Comparison of ENCODE assay signal across 33 cellular contexts in genomic region chr21:15077529-15077928, GRCh38.
"Had no signal": no experiment of that assay in that cellular context is flagged by ENCODE, and none has a peak within 500 bp of the region (broad histone marks: within the 10 kb centered on the region; RNA-seq: fewer than 3 reads in every experiment).

No MANE protein-coding gene starts in this region.

- H3K9me3 ChIP-seq: breast epithelium, colonic mucosa, esophagus squamous epithelium, gastroesophageal sphincter had no signal

- DNase-seq: activated CD4-positive, alpha-beta memory T cell treated with anti-CD3 and anti-CD28 coated beads, Interleukin-2, amount 10 ng/mL, durations not matched to agents 7 days and 5 days; activated CD4-positive, alpha-beta T cell treated with anti-CD3 and anti-CD28 coated beads for 36 hours; activated CD4-positive, alpha-beta T cell treated with anti-CD3 and anti-CD28 coated beads, Interleukin-2, amount 10 ng/mL, durations not matched to agents 24 days and 14 days; activated CD4-positive, alpha-beta T cell treated with anti-CD3 and anti-CD28 coated beads, Interleukin-2, amount 50 U/mL, for 4 hours; activated CD4-positive, CD25-positive, alpha-beta regulatory T cell; activated CD4-positive, CD25-positive, alpha-beta regulatory T cell treated with anti-CD3 and anti-CD28 coated beads, Interleukin-2, amount 50 U/mL, for 72 hours; activated CD8-positive, alpha-beta memory T cell treated with anti-CD3 and anti-CD28 coated beads, Interleukin-2, amount 50 U/mL, for 48 hours; activated gamma-delta T cell; activated naive CD4-positive, alpha-beta T cell; activated naive CD4-positive, alpha-beta T cell treated with anti-CD3 and anti-CD28 coated beads, Interleukin-2, amount 10 ng/mL, durations not matched to agents 7 days and 5 days; activated T-cell treated with anti-CD3 and anti-CD28 coated beads for 4 hours; activated T-cell treated with anti-CD3 and anti-CD28 coated beads, Interleukin-2, amount 50 U/mL, for 24 hours; activated T-cell treated with anti-CD3 and anti-CD28 coated beads, Interleukin-2, amount 50 U/mL, for 72 hours; amniotic stem cell; anterior cingulate cortex; central memory CD4-positive, alpha-beta T cell; cerebellar nuclear complex; colonic mucosa; effector CD8-positive, alpha-beta T cell; esophagus squamous epithelium; foreskin melanocyte; head of caudate nucleus; T-helper 1 cell; T-helper 17 cell; T1000 had no signal

- H3K27ac ChIP-seq: breast epithelium, cardiac muscle cell, colonic mucosa, epithelial cell of prostate, esophagus squamous epithelium, gastroesophageal sphincter had no signal

- H3K4me1 ChIP-seq: breast epithelium, colonic mucosa, esophagus squamous epithelium, gastroesophageal sphincter had no signal

- ATAC-seq: activated CD4-positive, alpha-beta T cell treated with anti-CD3 and anti-CD28 coated beads for 36 hours; activated naive CD4-positive, alpha-beta T cell treated with anti-CD3 and anti-CD28 coated beads, Interleukin-2, amount 50 U/mL, for 72 hours; activated T-cell treated with anti-CD3 and anti-CD28 coated beads, Interleukin-2, amount 50 U/mL, for 72 hours; gastroesophageal sphincter; T-helper 17 cell had no signal

- FAIRE-seq: astrocyte, endometrium, endothelial cell of umbilical vein had no signal

- H3K27me3 ChIP-seq: breast epithelium, cardiac muscle cell, colonic mucosa, esophagus squamous epithelium, gastroesophageal sphincter had no signal

- H3K4me3 ChIP-seq: breast epithelium, cardiac muscle cell, colonic mucosa, esophagus squamous epithelium, gastroesophageal sphincter had no signal

- H3K36me3 ChIP-seq: breast epithelium, cardiac muscle cell, colonic mucosa, esophagus squamous epithelium, gastroesophageal sphincter had no signal
